Comparison of ENCODE assay signal across 1 cellular context in genomic region chr18:49018961-49019445, GRCh38.
TF ChIP-seq lines count a peak whose summit lies in the region.

No MANE protein-coding gene starts in this region.

TF ChIP-seq in IMR-90, 13 proteins besides CTCF, POLR2A, EP300 and RAD21:
- TF ChIP-seq RCOR1 (IDR thresholded peaks at IDR 0.05; ENCODE audit: insufficient replicate concordance, low read length) (no peak), RFX5 (IDR thresholded peaks at IDR 0.05; ENCODE audit: low read depth, low read length) (no peak), CHD1 (IDR thresholded peaks at IDR 0.05; ENCODE audit: low read depth, low read length) (no peak), MXI1 (IDR thresholded peaks at IDR 0.05; ENCODE audit: borderline replicate concordance, low read depth, low read length) (no peak), USF2 (IDR thresholded peaks at IDR 0.05; ENCODE audit: low read depth, low read length) (no peak), CEBPB (IDR thresholded peaks at IDR 0.05; ENCODE audit: low read depth, low read length) (no peak), SMC3 (IDR thresholded peaks at IDR 0.05; ENCODE audit: low read depth, low read length) (no peak), NFE2L2 (IDR thresholded peaks at IDR 0.05; ENCODE audit: low read depth, low read length) (no peak), FOS (IDR thresholded peaks at IDR 0.05; ENCODE audit: low read depth, low read length) (no peak), MAFK (IDR thresholded peaks at IDR 0.05; ENCODE audit: low read depth, low read length) (no peak), BHLHE40 (IDR thresholded peaks at IDR 0.05; ENCODE audit: low read depth, low read length) (no peak), ELK1 (IDR thresholded peaks at IDR 0.05; ENCODE audit: borderline replicate concordance, low read depth, low read length) (no peak), MAZ (IDR thresholded peaks at IDR 0.05; ENCODE audit: borderline replicate concordance, low read depth, low read length) (no peak)
